Comparison of ENCODE assay signal across 1 cellular context in the genomic region with DNA sequence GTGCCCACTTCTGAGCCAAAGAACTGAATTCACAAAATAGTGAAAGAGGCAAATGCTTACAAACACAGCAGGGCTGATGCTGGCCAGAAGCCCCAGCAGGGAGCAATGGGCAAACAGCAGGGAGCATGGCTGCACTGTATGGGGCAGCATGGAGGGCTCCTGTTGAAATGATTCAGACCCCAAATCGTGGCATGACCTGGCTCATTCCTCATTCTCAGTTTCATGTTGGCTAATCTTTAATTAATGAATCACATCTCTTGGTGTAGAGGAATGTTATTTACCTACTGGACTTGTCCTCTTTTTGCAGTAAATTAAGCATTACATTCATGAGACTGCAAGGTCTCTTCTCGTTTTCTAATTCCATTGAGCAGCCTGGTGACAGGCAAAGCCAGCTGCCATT.
TF ChIP-seq lines count a peak whose summit lies in the region.

No MANE protein-coding gene starts in this region.

TF ChIP-seq in A549, 52 proteins besides CTCF, POLR2A, EP300 and RAD21 (continued from another document):
- TF ChIP-seq, protein P1, sequence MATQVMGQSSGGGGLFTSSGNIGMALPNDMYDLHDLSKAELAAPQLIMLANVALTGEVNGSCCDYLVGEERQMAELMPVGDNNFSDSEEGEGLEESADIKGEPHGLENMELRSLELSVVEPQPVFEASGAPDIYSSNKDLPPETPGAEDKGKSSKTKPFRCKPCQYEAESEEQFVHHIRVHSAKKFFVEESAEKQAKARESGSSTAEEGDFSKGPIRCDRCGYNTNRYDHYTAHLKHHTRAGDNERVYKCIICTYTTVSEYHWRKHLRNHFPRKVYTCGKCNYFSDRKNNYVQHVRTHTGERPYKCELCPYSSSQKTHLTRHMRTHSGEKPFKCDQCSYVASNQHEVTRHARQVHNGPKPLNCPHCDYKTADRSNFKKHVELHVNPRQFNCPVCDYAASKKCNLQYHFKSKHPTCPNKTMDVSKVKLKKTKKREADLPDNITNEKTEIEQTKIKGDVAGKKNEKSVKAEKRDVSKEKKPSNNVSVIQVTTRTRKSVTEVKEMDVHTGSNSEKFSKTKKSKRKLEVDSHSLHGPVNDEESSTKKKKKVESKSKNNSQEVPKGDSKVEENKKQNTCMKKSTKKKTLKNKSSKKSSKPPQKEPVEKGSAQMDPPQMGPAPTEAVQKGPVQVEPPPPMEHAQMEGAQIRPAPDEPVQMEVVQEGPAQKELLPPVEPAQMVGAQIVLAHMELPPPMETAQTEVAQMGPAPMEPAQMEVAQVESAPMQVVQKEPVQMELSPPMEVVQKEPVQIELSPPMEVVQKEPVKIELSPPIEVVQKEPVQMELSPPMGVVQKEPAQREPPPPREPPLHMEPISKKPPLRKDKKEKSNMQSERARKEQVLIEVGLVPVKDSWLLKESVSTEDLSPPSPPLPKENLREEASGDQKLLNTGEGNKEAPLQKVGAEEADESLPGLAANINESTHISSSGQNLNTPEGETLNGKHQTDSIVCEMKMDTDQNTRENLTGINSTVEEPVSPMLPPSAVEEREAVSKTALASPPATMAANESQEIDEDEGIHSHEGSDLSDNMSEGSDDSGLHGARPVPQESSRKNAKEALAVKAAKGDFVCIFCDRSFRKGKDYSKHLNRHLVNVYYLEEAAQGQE (IDR thresholded peaks at IDR 0.05): no peak
- TF ChIP-seq RCOR1 (IDR thresholded peaks at IDR 0.05; ENCODE audit: low read depth, low read length) (no peak), RNF2 (IDR thresholded peaks at IDR 0.05; ENCODE audit: borderline replicate concordance, low read depth) (no peak)
- TF ChIP-seq, protein P2, sequence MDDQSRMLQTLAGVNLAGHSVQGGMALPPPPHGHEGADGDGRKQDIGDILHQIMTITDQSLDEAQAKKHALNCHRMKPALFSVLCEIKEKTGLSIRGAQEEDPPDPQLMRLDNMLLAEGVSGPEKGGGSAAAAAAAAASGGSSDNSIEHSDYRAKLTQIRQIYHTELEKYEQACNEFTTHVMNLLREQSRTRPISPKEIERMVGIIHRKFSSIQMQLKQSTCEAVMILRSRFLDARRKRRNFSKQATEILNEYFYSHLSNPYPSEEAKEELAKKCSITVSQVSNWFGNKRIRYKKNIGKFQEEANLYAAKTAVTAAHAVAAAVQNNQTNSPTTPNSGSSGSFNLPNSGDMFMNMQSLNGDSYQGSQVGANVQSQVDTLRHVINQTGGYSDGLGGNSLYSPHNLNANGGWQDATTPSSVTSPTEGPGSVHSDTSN (IDR thresholded peaks at IDR 0.05): no peak
- TF ChIP-seq, protein P3, sequence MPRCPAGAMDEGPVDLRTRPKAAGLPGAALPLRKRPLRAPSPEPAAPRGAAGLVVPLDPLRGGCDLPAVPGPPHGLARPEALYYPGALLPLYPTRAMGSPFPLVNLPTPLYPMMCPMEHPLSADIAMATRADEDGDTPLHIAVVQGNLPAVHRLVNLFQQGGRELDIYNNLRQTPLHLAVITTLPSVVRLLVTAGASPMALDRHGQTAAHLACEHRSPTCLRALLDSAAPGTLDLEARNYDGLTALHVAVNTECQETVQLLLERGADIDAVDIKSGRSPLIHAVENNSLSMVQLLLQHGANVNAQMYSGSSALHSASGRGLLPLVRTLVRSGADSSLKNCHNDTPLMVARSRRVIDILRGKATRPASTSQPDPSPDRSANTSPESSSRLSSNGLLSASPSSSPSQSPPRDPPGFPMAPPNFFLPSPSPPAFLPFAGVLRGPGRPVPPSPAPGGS (IDR thresholded peaks at IDR 0.05): no peak
- TF ChIP-seq, protein P4, sequence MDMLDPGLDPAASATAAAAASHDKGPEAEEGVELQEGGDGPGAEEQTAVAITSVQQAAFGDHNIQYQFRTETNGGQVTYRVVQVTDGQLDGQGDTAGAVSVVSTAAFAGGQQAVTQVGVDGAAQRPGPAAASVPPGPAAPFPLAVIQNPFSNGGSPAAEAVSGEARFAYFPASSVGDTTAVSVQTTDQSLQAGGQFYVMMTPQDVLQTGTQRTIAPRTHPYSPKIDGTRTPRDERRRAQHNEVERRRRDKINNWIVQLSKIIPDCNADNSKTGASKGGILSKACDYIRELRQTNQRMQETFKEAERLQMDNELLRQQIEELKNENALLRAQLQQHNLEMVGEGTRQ (IDR thresholded peaks at IDR 0.05): no peak
